8 cellular contexts compared by ENCODE assay signal in genomic region chr2:130336877-130337734, GRCh38. TPM values are rescaled to one million over a fixed set of nuclear protein-coding genes. Genes with fewer than 3 reads are reported as not detected.
A peak's percentile ranks its signal among the peaks of the same experiment; 100 is the strongest.
DNase-seq lines count a peak whose midpoint lies in the region; ATAC-seq and TF ChIP-seq lines count a peak whose summit lies in the region.

No MANE protein-coding gene starts in this region.

- POLR2A ChIA-PET in activated CD8-positive, alpha-beta T cell treated with anti-CD3 and anti-CD28 coated beads for 36 hours (lab: Charles Lee) = no interaction called here

- TF ChIP-seq POLR2A in GM19099 (IDR thresholded peaks at IDR 0.05; ENCODE audit: extremely low read depth, insufficient read length, low read depth) = peak; percentile 58

- CTCF ChIA-PET in activated CD8-positive, alpha-beta T cell treated with anti-CD3 and anti-CD28 coated beads for 36 hours (lab: Charles Lee) = interaction anchor here (1.5 kb wide), 1 partner anchor 414 kb away, joined by 3 read pairs; no protein-coding TSS in a partner anchor

- peak; percentile 15 for ATAC-seq in activated CD8-positive, alpha-beta T cell treated with anti-CD3 and anti-CD28 coated beads for 36 hours
- ATAC-seq in memory B cell (ENCODE audit: low read depth) (no peak), GM21381 (IDR thresholded peaks at IDR 0.05; ENCODE audit: unreplicated experiment) (no peak), HG02840 (IDR thresholded peaks at IDR 0.05; ENCODE audit: low FRiP score, unreplicated experiment) (no peak)

- H3K9me3 Mint-ChIP-seq in activated CD8-positive, alpha-beta T cell treated with anti-CD3 and anti-CD28 coated beads for 36 hours = no peaks in the 10 kb centered on the region
- no peaks in the 10 kb centered on the region for H3K9me3 Mint-ChIP-seq in memory B cell

- TF ChIP-seq CTCF in activated CD8-positive, alpha-beta T cell treated with anti-CD3 and anti-CD28 coated beads for 36 hours (IDR thresholded peaks at IDR 0.05) = no peak

- peak overlapping the region; percentile 33 for H3K4me3 Mint-ChIP-seq in activated CD8-positive, alpha-beta T cell treated with anti-CD3 and anti-CD28 coated beads for 36 hours
- H3K4me3 Mint-ChIP-seq in memory B cell = no peak overlapping the region

- peaks cover 4% of the 10 kb centered on the region for H3K36me3 Mint-ChIP-seq in activated CD8-positive, alpha-beta T cell treated with anti-CD3 and anti-CD28 coated beads for 36 hours (ENCODE audit: low read depth)
- peaks cover 14% of the 10 kb centered on the region for H3K36me3 Mint-ChIP-seq in memory B cell

- DNase-seq in NCI-H2196 treated with DMSO at 0.1 percent for 48 hours (lab: John Stamatoyannopoulos, UW; ENCODE audit: unreplicated experiment) = peak; percentile 28
- DNase-seq in activated CD8-positive, alpha-beta T cell treated with anti-CD3 and anti-CD28 coated beads for 36 hours = peak; percentile 76
- peak; percentile 41 for DNase-seq in epidermal melanocyte (ENCODE audit: insufficient read length, low spot score)
- no peak for DNase-seq in memory B cell (ENCODE audit: low spot score in 2 of 2)
- DNase-seq in stimulated activated naive CD4-positive, alpha-beta T cell (lab: John Stamatoyannopoulos, UW) = peak in 4 of 6 experiments; percentile 8 to 46 (median 30)

- H3K4me1 Mint-ChIP-seq in activated CD8-positive, alpha-beta T cell treated with anti-CD3 and anti-CD28 coated beads for 36 hours (ENCODE audit: low read depth) = peaks cover 21% of the 10 kb centered on the region
- H3K4me1 Mint-ChIP-seq in memory B cell = peaks cover 13% of the 10 kb centered on the region

- peaks cover 3% of the 10 kb centered on the region for H3K27me3 Mint-ChIP-seq in activated CD8-positive, alpha-beta T cell treated with anti-CD3 and anti-CD28 coated beads for 36 hours
- no peaks in the 10 kb centered on the region for H3K27me3 Mint-ChIP-seq in memory B cell

- intact Hi-C loops in activated CD8-positive, alpha-beta T cell treated with anti-CD3 and anti-CD28 coated beads for 36 hours (cut with micrococcal nuclease) = loop anchor here (5.0 kb wide), 1 partner anchor 155 kb away; the partner anchor contains the start of genes MZT2B and SMPD4

- H3K27ac Mint-ChIP-seq in activated CD8-positive, alpha-beta T cell treated with anti-CD3 and anti-CD28 coated beads for 36 hours = peak overlapping the region; percentile 58
- H3K27ac Mint-ChIP-seq in memory B cell = peak overlapping the region; percentile 24

RNA-seq across cellular contexts. Expression of gene IMP4, which starts 5.6 kb away (rescaled TPM):
- 100 to 1,000 TPM; 160 to 163 TPM for total RNA-seq in activated CD8-positive, alpha-beta T cell treated with anti-CD3 and anti-CD28 coated beads for 36 hours

RNA-seq across cellular contexts. Expression of gene PTPN18, which starts 18.8 kb away (rescaled TPM):
- total RNA-seq in activated CD8-positive, alpha-beta T cell treated with anti-CD3 and anti-CD28 coated beads for 36 hours = 10 to 100 TPM; 32.9 to 35.4 TPM

Comparison
In these comparisons a context has a peak if more than half of its experiments do, and no peak if none do; other contexts are left out.
1. DNase-seq: peak in NCI-H2196 treated with DMSO at 0.1 percent for 48 hours (single experiment), activated CD8-positive, alpha-beta T cell treated with anti-CD3 and anti-CD28 coated beads for 36 hours (single experiment), epidermal melanocyte (single experiment) and stimulated activated naive CD4-positive, alpha-beta T cell (4 of 6); none in memory B cell (0 of 2).